1 cellular context compared by ENCODE assay signal in genomic region chr17:62165378-62165722, GRCh38.
A peak's percentile ranks its signal among the peaks of the same experiment; 100 is the strongest.
TF ChIP-seq lines count a peak whose summit lies in the region.

No MANE protein-coding gene starts in this region.

TF ChIP-seq in HepG2, 621 proteins besides CTCF, POLR2A, EP300 and RAD21 (continued from another document):
- TF ChIP-seq THAP7 (CRISPR knock-in tag; IDR thresholded peaks at IDR 0.05) (no peak), RXRB (CRISPR knock-in tag; IDR thresholded peaks at IDR 0.05; ENCODE audit: borderline replicate concordance) (peak; percentile 11; the same call in 1 of the 2 replicates), SOX13 (IDR thresholded peaks at IDR 0.05) (no peak), SOX13 (CRISPR knock-in tag; conservative IDR thresholded peaks at IDR 0.05 in 1 of 2, IDR thresholded peaks at IDR 0.05 in 1 of 2) (0 out of 4 replicates have a peak, but pooled peaks of 1 of the 2 experiments have one; percentile 18), MAFK (conservative IDR thresholded peaks at IDR 0.05 in 1 of 2, IDR thresholded peaks at IDR 0.05 in 1 of 2; ENCODE audit: low read length in 2 of 2) (no peak), KLF12 (CRISPR knock-in tag; IDR thresholded peaks at IDR 0.05; ENCODE audit: borderline replicate concordance) (no peak), TCF7L2 (IDR thresholded peaks at IDR 0.05; ENCODE audit: low read depth, low read length) (peak; percentile 57), CEBPG (CRISPR knock-in tag; IDR thresholded peaks at IDR 0.05) (0 out of 2 replicates have a peak, but pooled peaks have one; percentile 9), CREM (IDR thresholded peaks at IDR 0.05) (peak; percentile 62), CREM (CRISPR knock-in tag; IDR thresholded peaks at IDR 0.05) (no peak), PPARG (CRISPR knock-in tag; conservative IDR thresholded peaks at IDR 0.05) (peak; percentile 68; the same call in 1 of the 2 replicates), AHR (CRISPR knock-in tag; IDR thresholded peaks at IDR 0.05) (no peak), NFIC (IDR thresholded peaks at IDR 0.05; ENCODE audit: low read length) (0 out of 2 replicates have a peak, but pooled peaks have one; percentile 27), TCF7 (IDR thresholded peaks at IDR 0.05; ENCODE audit: low read depth) (peak; percentile 87), ZNF121 (CRISPR knock-in tag; IDR thresholded peaks at IDR 0.05) (0 out of 2 replicates have a peak, but pooled peaks have one; percentile 23), ZNF280D (CRISPR knock-in tag; IDR thresholded peaks at IDR 0.05) (no peak), ZNF101 (CRISPR knock-in tag; IDR thresholded peaks at IDR 0.05; ENCODE audit: borderline replicate concordance, low read depth) (no peak), ELF4 (CRISPR knock-in tag; IDR thresholded peaks at IDR 0.05; ENCODE audit: borderline replicate concordance) (0 out of 2 replicates have a peak, but pooled peaks have one; percentile 12), PAF1 (CRISPR knock-in tag; IDR thresholded peaks at IDR 0.05) (no peak), BRCA1 (CRISPR knock-in tag; IDR thresholded peaks at IDR 0.05) (no peak), SP5 (CRISPR knock-in tag; IDR thresholded peaks at IDR 0.05; ENCODE audit: borderline replicate concordance, low read depth) (peak; percentile 60), NCOR1 (IDR thresholded peaks at IDR 0.05; ENCODE audit: borderline replicate concordance, low read length) (0 out of 2 replicates have a peak, but pooled peaks have one; percentile 21), ASH2L (IDR thresholded peaks at IDR 0.05; ENCODE audit: insufficient read length, low read depth, low read length) (peak; percentile 46)
- TF ChIP-seq, protein P1, sequence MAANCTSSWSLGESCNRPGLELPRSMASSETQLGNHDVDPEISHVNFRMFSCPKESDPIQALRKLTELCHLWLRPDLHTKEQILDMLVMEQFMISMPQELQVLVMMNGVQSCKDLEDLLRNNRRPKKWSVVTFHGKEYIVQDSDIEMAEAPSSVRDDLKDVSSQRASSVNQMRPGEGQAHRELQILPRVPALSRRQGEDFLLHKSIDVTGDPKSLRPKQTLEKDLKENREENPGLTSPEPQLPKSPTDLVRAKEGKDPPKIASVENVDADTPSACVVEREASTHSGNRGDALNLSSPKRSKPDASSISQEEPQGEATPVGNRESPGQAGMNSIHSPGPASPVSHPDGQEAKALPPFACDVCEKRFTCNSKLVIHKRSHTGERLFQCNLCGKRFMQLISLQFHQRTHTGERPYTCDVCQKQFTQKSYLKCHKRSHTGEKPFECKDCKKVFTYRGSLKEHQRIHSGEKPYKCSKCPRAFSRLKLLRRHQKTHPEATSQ (CRISPR knock-in tag; IDR thresholded peaks at IDR 0.05; ENCODE audit: borderline replicate concordance), result 0 out of 2 replicates have a peak, but pooled peaks have one; percentile 26
- TF ChIP-seq, protein P2, sequence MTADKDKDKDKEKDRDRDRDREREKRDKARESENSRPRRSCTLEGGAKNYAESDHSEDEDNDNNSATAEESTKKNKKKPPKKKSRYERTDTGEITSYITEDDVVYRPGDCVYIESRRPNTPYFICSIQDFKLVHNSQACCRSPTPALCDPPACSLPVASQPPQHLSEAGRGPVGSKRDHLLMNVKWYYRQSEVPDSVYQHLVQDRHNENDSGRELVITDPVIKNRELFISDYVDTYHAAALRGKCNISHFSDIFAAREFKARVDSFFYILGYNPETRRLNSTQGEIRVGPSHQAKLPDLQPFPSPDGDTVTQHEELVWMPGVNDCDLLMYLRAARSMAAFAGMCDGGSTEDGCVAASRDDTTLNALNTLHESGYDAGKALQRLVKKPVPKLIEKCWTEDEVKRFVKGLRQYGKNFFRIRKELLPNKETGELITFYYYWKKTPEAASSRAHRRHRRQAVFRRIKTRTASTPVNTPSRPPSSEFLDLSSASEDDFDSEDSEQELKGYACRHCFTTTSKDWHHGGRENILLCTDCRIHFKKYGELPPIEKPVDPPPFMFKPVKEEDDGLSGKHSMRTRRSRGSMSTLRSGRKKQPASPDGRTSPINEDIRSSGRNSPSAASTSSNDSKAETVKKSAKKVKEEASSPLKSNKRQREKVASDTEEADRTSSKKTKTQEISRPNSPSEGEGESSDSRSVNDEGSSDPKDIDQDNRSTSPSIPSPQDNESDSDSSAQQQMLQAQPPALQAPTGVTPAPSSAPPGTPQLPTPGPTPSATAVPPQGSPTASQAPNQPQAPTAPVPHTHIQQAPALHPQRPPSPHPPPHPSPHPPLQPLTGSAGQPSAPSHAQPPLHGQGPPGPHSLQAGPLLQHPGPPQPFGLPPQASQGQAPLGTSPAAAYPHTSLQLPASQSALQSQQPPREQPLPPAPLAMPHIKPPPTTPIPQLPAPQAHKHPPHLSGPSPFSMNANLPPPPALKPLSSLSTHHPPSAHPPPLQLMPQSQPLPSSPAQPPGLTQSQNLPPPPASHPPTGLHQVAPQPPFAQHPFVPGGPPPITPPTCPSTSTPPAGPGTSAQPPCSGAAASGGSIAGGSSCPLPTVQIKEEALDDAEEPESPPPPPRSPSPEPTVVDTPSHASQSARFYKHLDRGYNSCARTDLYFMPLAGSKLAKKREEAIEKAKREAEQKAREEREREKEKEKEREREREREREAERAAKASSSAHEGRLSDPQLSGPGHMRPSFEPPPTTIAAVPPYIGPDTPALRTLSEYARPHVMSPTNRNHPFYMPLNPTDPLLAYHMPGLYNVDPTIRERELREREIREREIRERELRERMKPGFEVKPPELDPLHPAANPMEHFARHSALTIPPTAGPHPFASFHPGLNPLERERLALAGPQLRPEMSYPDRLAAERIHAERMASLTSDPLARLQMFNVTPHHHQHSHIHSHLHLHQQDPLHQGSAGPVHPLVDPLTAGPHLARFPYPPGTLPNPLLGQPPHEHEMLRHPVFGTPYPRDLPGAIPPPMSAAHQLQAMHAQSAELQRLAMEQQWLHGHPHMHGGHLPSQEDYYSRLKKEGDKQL (CRISPR knock-in tag; IDR thresholded peaks at IDR 0.05; ENCODE audit: low read depth), result peak; percentile 33; the same call in 1 of the 2 replicates
- TF ChIP-seq, protein P3, sequence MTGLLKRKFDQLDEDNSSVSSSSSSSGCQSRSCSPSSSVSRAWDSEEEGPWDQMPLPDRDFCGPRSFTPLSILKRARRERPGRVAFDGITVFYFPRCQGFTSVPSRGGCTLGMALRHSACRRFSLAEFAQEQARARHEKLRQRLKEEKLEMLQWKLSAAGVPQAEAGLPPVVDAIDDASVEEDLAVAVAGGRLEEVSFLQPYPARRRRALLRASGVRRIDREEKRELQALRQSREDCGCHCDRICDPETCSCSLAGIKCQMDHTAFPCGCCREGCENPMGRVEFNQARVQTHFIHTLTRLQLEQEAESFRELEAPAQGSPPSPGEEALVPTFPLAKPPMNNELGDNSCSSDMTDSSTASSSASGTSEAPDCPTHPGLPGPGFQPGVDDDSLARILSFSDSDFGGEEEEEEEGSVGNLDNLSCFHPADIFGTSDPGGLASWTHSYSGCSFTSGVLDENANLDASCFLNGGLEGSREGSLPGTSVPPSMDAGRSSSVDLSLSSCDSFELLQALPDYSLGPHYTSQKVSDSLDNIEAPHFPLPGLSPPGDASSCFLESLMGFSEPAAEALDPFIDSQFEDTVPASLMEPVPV (CRISPR knock-in tag; IDR thresholded peaks at IDR 0.05), result 0 out of 2 replicates have a peak, but pooled peaks have one; percentile 34
